ENCODE assay signal across 8 cellular contexts in the genomic region with DNA sequence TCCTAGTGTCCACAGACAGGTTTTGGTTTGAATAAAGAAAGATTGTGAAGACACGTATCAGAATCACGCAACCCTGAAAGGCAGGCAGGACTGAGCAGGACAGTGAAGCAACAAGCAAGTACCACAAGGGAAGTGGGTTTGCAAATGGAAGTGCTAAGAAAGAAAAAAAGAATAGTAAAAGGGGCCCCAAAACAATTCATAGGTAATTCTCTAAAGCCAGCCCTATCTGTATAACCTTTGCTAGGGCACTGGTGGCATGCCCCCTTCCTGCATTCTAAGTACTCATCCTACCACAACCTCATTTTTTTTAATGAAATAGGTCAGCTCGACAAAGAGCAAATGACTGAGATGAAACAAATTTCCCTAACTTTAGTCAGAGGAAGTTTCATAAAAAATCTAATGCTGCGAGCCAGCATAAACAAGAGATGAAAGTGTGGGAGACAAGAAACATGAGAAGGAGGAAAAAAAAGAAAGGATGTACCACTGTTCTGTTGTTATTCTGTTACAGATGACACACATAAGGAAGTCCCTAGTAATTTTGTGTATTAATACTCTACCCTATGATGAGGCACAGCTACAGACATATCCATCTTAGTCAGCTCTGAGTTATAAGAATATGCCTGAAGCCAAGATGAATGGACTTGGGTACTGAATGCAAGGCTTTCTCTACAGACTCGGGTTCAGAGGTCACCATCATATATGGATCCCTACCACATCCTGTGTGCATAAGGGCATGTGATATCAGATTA. TPM values are rescaled to one million over a fixed set of nuclear protein-coding genes. Genes with fewer than 3 reads are reported as not detected.
DNase-seq lines count a peak whose midpoint lies in the region; ATAC-seq lines count a peak whose summit lies in the region.

No MANE protein-coding gene starts in this region.

- peaks cover 57% of the 10 kb centered on the region for H3K4me1 Mint-ChIP-seq in activated naive CD8-positive, alpha-beta T cell treated with anti-CD3 and anti-CD28 coated beads for 36 hours

- DNase-seq in ELR (ENCODE audit: low read depth) (peak; percentile 88), renal cortical epithelial cell (ENCODE audit: low read depth) (peak; percentile 22), NCI-H748 (lab: John Stamatoyannopoulos, UW; ENCODE audit: unreplicated experiment) (no peak), HuH-7.5 (ENCODE audit: low spot score) (no peak), 8988T (no peak)
- peak; percentile 29 for DNase-seq in activated naive CD8-positive, alpha-beta T cell treated with anti-CD3 and anti-CD28 coated beads for 36 hours

- no peaks in the 10 kb centered on the region for H3K9me3 Mint-ChIP-seq in activated naive CD8-positive, alpha-beta T cell treated with anti-CD3 and anti-CD28 coated beads for 36 hours

- H3K4me3 Mint-ChIP-seq in activated naive CD8-positive, alpha-beta T cell treated with anti-CD3 and anti-CD28 coated beads for 36 hours: peak overlapping the region; percentile 58

- peaks cover 7% of the 10 kb centered on the region for H3K36me3 Mint-ChIP-seq in activated naive CD8-positive, alpha-beta T cell treated with anti-CD3 and anti-CD28 coated beads for 36 hours

- peak; percentile 66 for ATAC-seq in GM21360 (IDR thresholded peaks at IDR 0.05; ENCODE audit: unreplicated experiment)
- ATAC-seq in HG03565 (IDR thresholded peaks at IDR 0.05; ENCODE audit: unreplicated experiment): peak; percentile 67

- no peaks in the 10 kb centered on the region for H3K27me3 Mint-ChIP-seq in activated naive CD8-positive, alpha-beta T cell treated with anti-CD3 and anti-CD28 coated beads for 36 hours

- peak overlapping the region; percentile 92 for H3K27ac Mint-ChIP-seq in activated naive CD8-positive, alpha-beta T cell treated with anti-CD3 and anti-CD28 coated beads for 36 hours

RNA-seq across cellular contexts. Expression of a gene that starts 32.2 kb away (rescaled TPM):
- total RNA-seq in activated naive CD8-positive, alpha-beta T cell treated with anti-CD3 and anti-CD28 coated beads for 36 hours: 10 to 100 TPM; 12.9 to 13.0 TPM
- total RNA-seq in renal cortical epithelial cell: 7.1 and 17.7 TPM in 2 replicates

Comparison
In these comparisons a context has a peak if more than half of its experiments do, and no peak if none do; other contexts are left out.
1. DNase-seq: peak in ELR (single experiment), activated naive CD8-positive, alpha-beta T cell treated with anti-CD3 and anti-CD28 coated beads for 36 hours (single experiment) and renal cortical epithelial cell (single experiment); none in NCI-H748 (single experiment), HuH-7.5 (single experiment) and 8988T (single experiment).